Comparison of ENCODE assay signal across 16 cellular contexts in the genomic region with DNA sequence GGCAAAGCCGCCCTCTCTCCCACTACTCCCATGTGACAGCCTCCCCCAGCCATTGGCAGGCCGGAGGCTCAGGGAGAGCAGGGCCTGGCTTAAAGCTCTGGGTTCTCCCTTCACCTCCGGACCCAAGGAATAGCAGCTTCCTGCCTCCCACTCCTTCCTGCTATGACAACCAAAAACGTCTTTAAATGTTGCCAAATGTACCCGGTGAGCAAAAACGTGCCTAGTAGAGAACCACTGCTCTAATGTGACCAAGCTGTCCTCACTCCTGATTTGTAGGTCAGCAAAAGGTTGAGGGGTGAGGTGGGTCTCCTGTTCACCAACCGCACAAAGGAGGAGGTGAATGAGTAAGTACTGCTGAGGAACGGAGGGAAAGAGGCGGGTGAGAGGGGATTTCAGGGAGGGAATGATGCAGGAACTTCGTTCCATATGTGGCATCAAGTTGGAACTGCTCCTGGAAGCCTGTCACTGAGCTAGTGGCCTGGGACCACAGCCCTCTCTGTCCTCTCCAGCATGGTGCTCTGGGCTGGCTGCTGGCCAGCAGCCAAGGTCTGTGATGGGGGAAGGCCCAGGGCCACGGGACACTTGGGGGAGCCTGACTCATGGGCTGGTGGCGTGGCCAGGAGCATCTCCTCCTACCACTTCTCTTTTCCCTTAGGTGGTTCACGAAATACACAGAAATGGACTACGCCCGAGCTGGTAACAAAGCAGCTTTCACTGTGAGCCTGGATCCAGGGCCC. TPM values are rescaled to one million over a fixed set of nuclear protein-coding genes. Genes with fewer than 3 reads are reported as not detected.
A peak's percentile ranks its signal among the peaks of the same experiment; 100 is the strongest.
DNase-seq lines count a peak whose midpoint lies in the region; ATAC-seq, FAIRE-seq and TF ChIP-seq lines count a peak whose summit lies in the region.
"Had no signal": no experiment of that assay in that cellular context is flagged by ENCODE, and none has a peak within 500 bp of the region (broad histone marks: within the 10 kb centered on the region; RNA-seq: fewer than 3 reads in every experiment).

No MANE protein-coding gene starts in this region.

- H3F3A ChIP-seq in PC-9 (ENCODE audit: insufficient read depth, low read depth) = no peaks in the 10 kb centered on the region; the same call in 1 of the 2 replicates

- H3K9me3 Mint-ChIP-seq in stimulated activated naive CD8-positive, alpha-beta T cell treated with anti-CD3 and anti-CD28 coated beads, Interleukin-15, Interleukin-2, amounts not matched to agents 100 ng/mL and 50 ng/mL, for 24 hours = no peaks in the 10 kb centered on the region
- H3K9me3 Mint-ChIP-seq: nephron progenitor cell had no signal

- H3K4me1 ChIP-seq in body of pancreas (peaks cover 21% of the 10 kb centered on the region), PC-9 (replicated peaks; ENCODE audit: insufficient read depth) (peaks cover 11% of the 10 kb centered on the region)

- no peak overlapping the region for H2AFZ ChIP-seq in PC-9
- H2AFZ ChIP-seq: hepatocyte had no signal

- FAIRE-seq in RCC 7860 (lab: Jason Lieb, UNC) = peak; percentile 93

- TF ChIP-seq CTCF in choroid plexus epithelial cell (conservative IDR thresholded peaks at IDR 0.05; ENCODE audit: low read depth, low read length) (no peak), body of pancreas (IDR thresholded peaks at IDR 0.05) (no peak), PC-9 (conservative IDR thresholded peaks at IDR 0.05) (no peak)

- POLR2A ChIA-PET in PC-9 (lab: Charles Lee; ENCODE audit: unreplicated experiment) = no interaction called here

- no peak for ATAC-seq in body of pancreas
- ATAC-seq: left lung had no signal

- peak; percentile 50 for DNase-seq in stimulated activated CD4-positive, alpha-beta T cell treated with anti-CD3 and anti-CD28 coated beads, Interleukin-15, amount 100 ng/mL, for 24 hours
- DNase-seq in stimulated activated CD4-positive, alpha-beta T cell treated with anti-CD3 and anti-CD28 coated beads, Interleukin-12 subunit alpha, Interleukin-12 subunit beta, amount 100 ng/mL, for 4 hours = no peak
- DNase-seq in RCC 7860 (ENCODE audit: low spot score) (peak; percentile 99), choroid plexus epithelial cell (ENCODE audit: low read depth) (peak; percentile 18), body of pancreas (no peak), activated gamma-delta T cell treated with Interleukin-2 at 50 U/mL for 16 hours (no peak), PC-9 (no peak)
- DNase-seq: COR-L47; MG63; nephron progenitor cell; NK-92 treated with Interleukin-12 subunit alpha and Interleukin-12 subunit beta, amount 100 ng/mL, for 24 hours; SHP77 treated with DMSO at 0.1 percent for 48 hours had no signal

- peaks cover 32% of the 10 kb centered on the region for H3K79me2 ChIP-seq in PC-9 (ENCODE audit: low read depth)

- H3K4me2 ChIP-seq in PC-9 = no peak overlapping the region
- H3K4me2 ChIP-seq: hepatocyte had no signal

- H3K9me3 ChIP-seq in body of pancreas = no peaks in the 10 kb centered on the region
- H3K9me3 ChIP-seq in PC-9 (ENCODE audit: insufficient read depth, low read depth) = no peaks in the 10 kb centered on the region
- H3K9me3 ChIP-seq: left lung, MG63 had no signal

- H3K36me3 Mint-ChIP-seq in stimulated activated naive CD8-positive, alpha-beta T cell treated with anti-CD3 and anti-CD28 coated beads, Interleukin-15, Interleukin-2, amounts not matched to agents 100 ng/mL and 50 ng/mL, for 24 hours (ENCODE audit: low read depth) = peaks cover 78% of the 10 kb centered on the region

- H3K4me1 Mint-ChIP-seq in stimulated activated naive CD8-positive, alpha-beta T cell treated with anti-CD3 and anti-CD28 coated beads, Interleukin-15, Interleukin-2, amounts not matched to agents 100 ng/mL and 50 ng/mL, for 24 hours (ENCODE audit: low read depth) = peaks cover 48% of the 10 kb centered on the region

- H4K20me1 ChIP-seq in PC-9 (ENCODE audit: insufficient read depth) = peaks cover 21% of the 10 kb centered on the region

- H3K36me3 ChIP-seq in body of pancreas (replicated peaks in 1 of 2; ENCODE audit: insufficient read depth in 1 of 2, low read depth in 2 of 2) (peaks cover 3 to 24% of the 10 kb centered on the region in 2 donors), PC-9 (ENCODE audit: low read depth) (no peaks in the 10 kb centered on the region)

- H3K27ac ChIP-seq in body of pancreas (no peak overlapping the region), PC-9 (no peak overlapping the region)
- H3K27ac ChIP-seq: hepatocyte, left lung, VCaP had no signal

- H3K9me2 ChIP-seq in PC-9 (ENCODE audit: insufficient read depth) = no peaks in the 10 kb centered on the region

- H3K27me3 Mint-ChIP-seq in stimulated activated naive CD8-positive, alpha-beta T cell treated with anti-CD3 and anti-CD28 coated beads, Interleukin-15, Interleukin-2, amounts not matched to agents 100 ng/mL and 50 ng/mL, for 24 hours = no peaks in the 10 kb centered on the region

- peak overlapping the region; percentile 13 for H3K4me3 Mint-ChIP-seq in stimulated activated naive CD8-positive, alpha-beta T cell treated with anti-CD3 and anti-CD28 coated beads, Interleukin-15, Interleukin-2, amounts not matched to agents 100 ng/mL and 50 ng/mL, for 24 hours
- H3K4me3 Mint-ChIP-seq: nephron progenitor cell had no signal

- 67 to 73% methylated on average over 9 to 15 of the region's 15 CpGs for WGBS in body of pancreas, 2 donors

- no peaks in the 10 kb centered on the region for H3K27me3 ChIP-seq in body of pancreas
- H3K27me3 ChIP-seq in PC-9 (ENCODE audit: insufficient read depth, low read depth) = no peaks in the 10 kb centered on the region
- H3K27me3 ChIP-seq: hepatocyte, left lung, MG63 had no signal

- TF ChIP-seq POLR2A in body of pancreas (IDR thresholded peaks at IDR 0.05) = no peak

- CTCF ChIA-PET in PC-9 (lab: Charles Lee) = no interaction called here

- intact Hi-C loops in body of pancreas (cut with DNase I) = loop anchor here (10.0 kb wide), 1 partner anchor 47 kb away; no protein-coding TSS in a partner anchor
- intact Hi-C loops in PC-9 (cut with micrococcal nuclease; ENCODE audit: unreplicated experiment) = no loop called here

- BruUV-seq in PC-9 (replicated peaks; lab: Mats Ljungman, UMichigan) = no TSS peak

- H3K4me3 ChIP-seq in choroid plexus epithelial cell (ENCODE audit: low read depth, low read length) = no peak overlapping the region
- no peak overlapping the region for H3K4me3 ChIP-seq in body of pancreas
- no peak overlapping the region for H3K4me3 ChIP-seq in PC-9
- H3K4me3 ChIP-seq: hepatocyte, left lung, MG63 had no signal

- H3K27ac Mint-ChIP-seq in stimulated activated naive CD8-positive, alpha-beta T cell treated with anti-CD3 and anti-CD28 coated beads, Interleukin-15, Interleukin-2, amounts not matched to agents 100 ng/mL and 50 ng/mL, for 24 hours = peak overlapping the region; percentile 81
- H3K27ac Mint-ChIP-seq: nephron progenitor cell had no signal

RNA-seq across cellular contexts. Expression of gene MRTO4, which starts 5.7 kb away (rescaled TPM):
- total RNA-seq in body of pancreas (10 to 100 TPM; 17.6 to 27.7 TPM), PC-9 (2021) (29.0 and 32.4 TPM in 2 replicates)

RNA-seq across cellular contexts. Expression of gene EMC1, which starts 6.0 kb away (rescaled TPM):
- total RNA-seq in body of pancreas (10 to 100 TPM; 15.3 to 23.7 TPM), PC-9 (2021) (40.7 and 45.8 TPM in 2 replicates)

RNA-seq across cellular contexts. Expression of gene AKR7A3, which starts 31.2 kb away (rescaled TPM):
- total RNA-seq in body of pancreas = 100 to 1,000 TPM in 1 of 2 donors, 10 to 100 TPM in 1; 57.4 to 479 TPM
- total RNA-seq in PC-9 (2021) = 1.9 and 2.5 TPM in 2 replicates

RNA-seq across cellular contexts. Expression of gene UBR4, which starts 47.3 kb away (rescaled TPM):
- total RNA-seq in body of pancreas = 10 to 100 TPM; 84.4 to 87.4 TPM
- 117 and 126 TPM in 2 replicates for total RNA-seq in PC-9 (2021)

RNA-seq across cellular contexts. Expression of gene AKR7A2, which starts 54.6 kb away (rescaled TPM):
- 10 to 100 TPM; 24.1 to 45.1 TPM for total RNA-seq in body of pancreas
- total RNA-seq in PC-9 (2021) = 79.6 and 114 TPM in 2 replicates

Comparison
In these comparisons a context has a peak if more than half of its experiments do, and no peak if none do; other contexts are left out.
1. DNase-seq: peak in stimulated activated CD4-positive, alpha-beta T cell treated with anti-CD3 and anti-CD28 coated beads, Interleukin-15, amount 100 ng/mL, for 24 hours (single experiment), RCC 7860 (single experiment) and choroid plexus epithelial cell (single experiment); none in stimulated activated CD4-positive, alpha-beta T cell treated with anti-CD3 and anti-CD28 coated beads, Interleukin-12 subunit alpha, Interleukin-12 subunit beta, amount 100 ng/mL, for 4 hours (single experiment), body of pancreas (0 of 4), activated gamma-delta T cell treated with Interleukin-2 at 50 U/mL for 16 hours (single experiment) and PC-9 (0 of 2).
2. RNA of gene AKR7A3, which starts 31.2 kb away (total RNA-seq): 57.4 to 479 TPM in body of pancreas; 1.9 to 2.5 TPM in PC-9; every median in the first group is over 10 times any median in the second.